2 cellular contexts compared by ENCODE assay signal in genomic region chr5:161614342-161614741, GRCh38.
"Had no signal": no experiment of that assay in that cellular context is flagged by ENCODE, and none has a peak within 500 bp of the region (broad histone marks: within the 10 kb centered on the region; RNA-seq: fewer than 3 reads in every experiment).

No MANE protein-coding gene starts in this region.

- H3K4me3 ChIP-seq: GM12878 had no signal

- ATAC-seq: GM12878 had no signal

- DNase-seq: GF-D8 had no signal
